ENCODE assay signal across 8 cellular contexts in the genomic region with DNA sequence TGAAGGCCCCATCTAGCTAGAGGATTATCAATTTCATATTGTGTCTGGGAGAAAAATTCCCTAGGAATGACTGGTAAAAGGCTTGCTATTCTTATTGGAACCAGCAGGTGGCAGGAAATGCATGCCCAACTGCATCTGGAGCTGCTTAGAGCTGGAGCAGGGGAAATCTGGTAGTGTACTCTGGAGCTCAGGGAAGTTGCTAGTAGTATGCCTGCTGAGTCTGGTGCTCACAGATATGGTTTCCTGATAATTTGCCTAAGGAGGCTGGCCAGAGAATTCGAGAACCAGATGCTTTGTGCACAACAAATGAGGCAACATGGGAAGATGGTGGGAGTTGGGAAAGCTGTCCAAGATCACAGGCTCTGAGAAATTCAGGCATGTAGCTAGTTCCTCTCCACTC. TPM values are rescaled to one million over a fixed set of nuclear protein-coding genes. Genes with fewer than 3 reads are reported as not detected.
DNase-seq lines count a peak whose midpoint lies in the region; ATAC-seq and TF ChIP-seq lines count a peak whose summit lies in the region.

No MANE protein-coding gene starts in this region.

- H2AFZ ChIP-seq in hepatocyte, result no peak overlapping the region

- peak; percentile 90 for TF ChIP-seq CTCF in astrocyte of the spinal cord (IDR thresholded peaks at IDR 0.05; ENCODE audit: low read depth, low read length)
- peak; percentile 91 for TF ChIP-seq CTCF in hepatocyte (IDR thresholded peaks at IDR 0.05; ENCODE audit: poor library complexity)
- TF ChIP-seq CTCF in gastrocnemius medialis (IDR thresholded peaks at IDR 0.05 in 4 of 5, conservative IDR thresholded peaks at IDR 0.05 in 1 of 5), result peak; percentile 55 to 76 (median 69)

- peak; percentile 65 for DNase-seq in COR-L47 (lab: John Stamatoyannopoulos, UW)
- peak; percentile 65 for DNase-seq in NCI-H774 (lab: John Stamatoyannopoulos, UW)
- peak; percentile 65 for DNase-seq in astrocyte of the spinal cord (ENCODE audit: low read depth, low spot score)
- peak; percentile 86 for DNase-seq in hepatocyte (ENCODE audit: low spot score)
- DNase-seq in gastrocnemius medialis, result peak in 1 of 2 donors; percentile 15
- no peak for DNase-seq in activated gamma-delta T cell treated with Interleukin-2 at 50 U/mL for 16 hours

- H3K9me2 ChIP-seq in hepatocyte (replicated peaks; ENCODE audit: insufficient read depth), result no peaks in the 10 kb centered on the region

- H3K4me3 ChIP-seq in astrocyte of the spinal cord (ENCODE audit: low read depth, low read length), result no peak overlapping the region
- no peak overlapping the region for H3K4me3 ChIP-seq in hepatocyte
- H3K4me3 ChIP-seq in gastrocnemius medialis, result no peak overlapping the region

- H3K36me3 ChIP-seq in hepatocyte (replicated peaks; ENCODE audit: insufficient read depth, low read depth) (no peaks in the 10 kb centered on the region), gastrocnemius medialis (peaks cover 0 to 8% of the 10 kb centered on the region in 2 donors)

- H3K4me2 ChIP-seq in hepatocyte, result no peak overlapping the region

- WGBS in hepatocyte (ENCODE audit: low lambda C conversion rate, missing lambda C conversion rate), result 7% methylated on average over 1 of the region's 1 CpG

- H3K79me2 ChIP-seq in hepatocyte, result no peaks in the 10 kb centered on the region

- H3K27me3 ChIP-seq in hepatocyte, result no peaks in the 10 kb centered on the region
- H3K27me3 ChIP-seq in gastrocnemius medialis, result no peaks in the 10 kb centered on the region

- in situ Hi-C loops in astrocyte of the spinal cord (cut with HindIII; ENCODE audit: low sequenced_read_pairs), result no loop called here
- in situ Hi-C loops in gastrocnemius medialis (cut with MboI; ENCODE audit: low sequenced_read_pairs in 4 of 4), result loop anchor here in 2 of 4 donors (5.0 to 10.0 kb wide), 2 partner anchors 309 to 677 kb away; no protein-coding TSS in a partner anchor

- no peaks in the 10 kb centered on the region for H4K20me1 ChIP-seq in hepatocyte (ENCODE audit: insufficient read depth, poor library complexity, severe bottlenecking)

- ATAC-seq in GM18870 (IDR thresholded peaks at IDR 0.05; ENCODE audit: unreplicated experiment), result peak; percentile 60
- ATAC-seq in HG03520 (IDR thresholded peaks at IDR 0.05; ENCODE audit: unreplicated experiment), result peak; percentile 71
- peak; percentile 19 to 63 for ATAC-seq in gastrocnemius medialis

- H3K4me1 ChIP-seq in hepatocyte (ENCODE audit: insufficient read depth) (peaks cover 2% of the 10 kb centered on the region), gastrocnemius medialis (no peaks in the 10 kb centered on the region)

- no peak for TF ChIP-seq POLR2A in gastrocnemius medialis (IDR thresholded peaks at IDR 0.05)

- H3K27ac ChIP-seq in hepatocyte, result no peak overlapping the region
- no peak overlapping the region for H3K27ac ChIP-seq in gastrocnemius medialis

- intact Hi-C loops in gastrocnemius medialis (cut with DNase I; ENCODE audit: low total_unique reads), result loop anchor here (2.0 to 10.0 kb wide), 3 partner anchors 312 to 683 kb away; no protein-coding TSS in a partner anchor

- H3K9me3 ChIP-seq in hepatocyte (ENCODE audit: low read depth) (no peaks in the 10 kb centered on the region), gastrocnemius medialis (no peaks in the 10 kb centered on the region)

RNA-seq across cellular contexts. Expression of a gene that starts 53.7 kb away (rescaled TPM):
- total RNA-seq in hepatocyte, result 143 and 151 TPM in 2 replicates
- polyA plus RNA-seq in hepatocyte, result 117 and 123 TPM in 2 replicates
- total RNA-seq in gastrocnemius medialis, result 100 to 1,000 TPM in 3 of 4 donors, 10 to 100 TPM in 1; 80.5 to 114 (median 108) TPM
